Comparison of ENCODE assay signal across 10 cellular contexts in the genomic region with DNA sequence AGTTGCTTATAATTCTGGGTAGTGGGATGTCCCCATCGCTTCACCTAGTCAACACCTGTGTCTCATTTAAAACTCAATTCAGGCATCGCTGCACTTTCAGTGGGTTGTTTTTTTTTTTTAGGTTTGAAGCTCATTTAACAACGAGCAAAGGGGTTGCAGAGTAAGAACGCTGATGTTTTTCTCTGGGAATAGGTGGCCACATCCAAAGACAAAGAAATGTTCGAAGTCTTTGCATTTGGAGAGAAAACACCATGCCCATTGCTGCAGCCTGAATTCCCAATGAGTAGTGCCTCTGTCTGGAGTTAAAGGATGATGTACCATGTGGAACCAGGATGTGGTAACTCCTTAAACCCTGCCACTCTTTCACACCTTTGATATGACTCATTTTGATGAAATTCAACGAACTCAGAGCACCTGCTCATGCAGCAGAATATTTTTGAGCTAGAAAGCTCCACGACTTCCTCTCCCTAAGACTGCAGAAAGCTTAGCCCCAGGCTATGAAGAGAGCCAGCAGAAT. TPM values are rescaled to one million over a fixed set of nuclear protein-coding genes. Genes with fewer than 3 reads are reported as not detected.
DNase-seq lines count a peak whose midpoint lies in the region; ATAC-seq lines count a peak whose summit lies in the region.
"Had no signal": no experiment of that assay in that cellular context is flagged by ENCODE, and none has a peak within 500 bp of the region (broad histone marks: within the 10 kb centered on the region; RNA-seq: fewer than 3 reads in every experiment).

No MANE protein-coding gene starts in this region.

- H3K4me1 Mint-ChIP-seq in activated CD4-positive, alpha-beta memory T cell treated with anti-CD3 and anti-CD28 coated beads for 36 hours (ENCODE audit: low read depth), result peaks cover 22% of the 10 kb centered on the region
- H3K4me1 Mint-ChIP-seq: nephron had no signal

- peak; percentile 79 for ATAC-seq in GM18868 (IDR thresholded peaks at IDR 0.05; ENCODE audit: unreplicated experiment)
- peak; percentile 63 for ATAC-seq in HG03097 (IDR thresholded peaks at IDR 0.05; ENCODE audit: low FRiP score, unreplicated experiment)

- CTCF ChIA-PET in activated CD4-positive, alpha-beta memory T cell treated with anti-CD3 and anti-CD28 coated beads for 36 hours (lab: Charles Lee), result interaction anchor here (0.6 to 4.0 kb wide), 13 partner anchors 10 to 1218 kb away, joined by 3 to 98 read pairs (median 5); partner anchors contain the start of gene BATF

- POLR2A ChIA-PET in activated CD4-positive, alpha-beta memory T cell treated with anti-CD3 and anti-CD28 coated beads for 36 hours (lab: Charles Lee), result interaction anchor here (0.7 to 1.3 kb wide), 5 partner anchors 10 to 74 kb away, joined by 3 to 8 read pairs (median 3); no protein-coding TSS in a partner anchor

- intact Hi-C loops in activated CD4-positive, alpha-beta memory T cell treated with anti-CD3 and anti-CD28 coated beads for 36 hours (cut with micrococcal nuclease), result loop anchor here (1.0 to 5.0 kb wide), 5 partner anchors 35 to 360 kb away; partner anchors contain the start of genes BATF, JDP2 and NEK9
- intact Hi-C loops in head of caudate nucleus (cut with DNase I), result loop anchor here (10.0 kb wide), 1 partner anchor 362 kb away; the partner anchor contains the start of gene NEK9

- H3K27me3 Mint-ChIP-seq in activated CD4-positive, alpha-beta memory T cell treated with anti-CD3 and anti-CD28 coated beads for 36 hours, result peaks cover 2% of the 10 kb centered on the region

- no peak overlapping the region for H3K4me3 Mint-ChIP-seq in activated CD4-positive, alpha-beta memory T cell treated with anti-CD3 and anti-CD28 coated beads for 36 hours
- H3K4me3 Mint-ChIP-seq: nephron had no signal

- H3K36me3 Mint-ChIP-seq in activated CD4-positive, alpha-beta memory T cell treated with anti-CD3 and anti-CD28 coated beads for 36 hours, result no peaks in the 10 kb centered on the region

- peaks cover 3% of the 10 kb centered on the region for H3K9me3 Mint-ChIP-seq in activated CD4-positive, alpha-beta memory T cell treated with anti-CD3 and anti-CD28 coated beads for 36 hours
- H3K9me3 Mint-ChIP-seq: nephron had no signal

- DNase-seq in A172 (ENCODE audit: low spot score) (peak; percentile 10), NCI-H2107 (lab: John Stamatoyannopoulos, UW) (no peak), head of caudate nucleus (no peak), iPS-NIHi7 (ENCODE audit: extremely low spot score) (no peak), islet precursor cell (no peak)
- DNase-seq in activated CD4-positive, alpha-beta memory T cell treated with anti-CD3 and anti-CD28 coated beads for 36 hours, result peak; percentile 25
- DNase-seq: IMR-90 had no signal

- peak overlapping the region; percentile 62 for H3K27ac Mint-ChIP-seq in activated CD4-positive, alpha-beta memory T cell treated with anti-CD3 and anti-CD28 coated beads for 36 hours
- H3K27ac Mint-ChIP-seq: nephron had no signal

RNA-seq across cellular contexts. Expression of gene BATF, which starts 35.1 kb away (rescaled TPM):
- not detected in 2 replicates for total RNA-seq in A172 (2014; rRNA removed; shearing (Covaris generic))
- 100 to 1,000 TPM; 171 to 182 TPM for total RNA-seq in activated CD4-positive, alpha-beta memory T cell treated with anti-CD3 and anti-CD28 coated beads for 36 hours
- total RNA-seq: IMR-90 had no signal

RNA-seq across cellular contexts. Expression of gene JDP2, which starts 59.4 kb away (rescaled TPM):
- 8.2 and 19.3 TPM in 2 replicates for total RNA-seq in A172 (2014; rRNA removed; shearing (Covaris generic))
- total RNA-seq in activated CD4-positive, alpha-beta memory T cell treated with anti-CD3 and anti-CD28 coated beads for 36 hours, result 1 to 10 TPM; 1.7 to 1.8 TPM

Comparison
In these comparisons a context has a peak if more than half of its experiments do, and no peak if none do; other contexts are left out.
1. DNase-seq: peak in A172 (single experiment) and activated CD4-positive, alpha-beta memory T cell treated with anti-CD3 and anti-CD28 coated beads for 36 hours (single experiment); none in NCI-H2107 (single experiment), head of caudate nucleus (0 of 42), iPS-NIHi7 (single experiment) and islet precursor cell (single experiment).
2. RNA of gene BATF, which starts 35.1 kb away (total RNA-seq): 171 to 182 TPM in activated CD4-positive, alpha-beta memory T cell treated with anti-CD3 and anti-CD28 coated beads for 36 hours; not detected in A172; every median in the first group is over 100 times any median in the second.